Comparison of ENCODE assay signal across 18 cellular contexts in genomic region chr9:121860213-121860612, GRCh38.
DNase-seq lines count a peak whose midpoint lies in the region; ATAC-seq and TF ChIP-seq lines count a peak whose summit lies in the region.
"Had no signal": no experiment of that assay in that cellular context is flagged by ENCODE, and none has a peak within 500 bp of the region (broad histone marks: within the 10 kb centered on the region; RNA-seq: fewer than 3 reads in every experiment).

No MANE protein-coding gene starts in this region.

- no peak for ATAC-seq in right cardiac atrium

- no peaks in the 10 kb centered on the region for H3K9me3 ChIP-seq in right atrium auricular region
- H3K9me3 ChIP-seq in right cardiac atrium (ENCODE audit: control insufficient read depth, low read length): no peaks in the 10 kb centered on the region
- no peaks in the 10 kb centered on the region for H3K9me3 ChIP-seq in vagina
- H3K9me3 ChIP-seq: SJCRH30 had no signal

- H3K9me3 Mint-ChIP-seq in chondrocyte (ENCODE audit: low read depth) (no peaks in the 10 kb centered on the region), osteocyte (ENCODE audit: unreplicated experiment) (no peaks in the 10 kb centered on the region)
- H3K9me3 Mint-ChIP-seq: CD4-positive, CD25-positive, alpha-beta regulatory T cell had no signal

- H3K27ac ChIP-seq in right atrium auricular region (peak overlapping the region in 1 of 2 donors; percentile 4), right cardiac atrium (ENCODE audit: low read length) (no peak overlapping the region), vagina (peak overlapping the region; percentile 53)
- H3K27ac ChIP-seq: SJCRH30 had no signal

- intact Hi-C loops in right cardiac atrium (cut with DNase I) (loop anchor here in 1 of 4 donors (10.0 kb wide), 1 partner anchor 105 kb away; no protein-coding TSS in a partner anchor), vagina (cut with DNase I) (no loop called here)

- no peaks in the 10 kb centered on the region for H3K27me3 ChIP-seq in right atrium auricular region
- no peaks in the 10 kb centered on the region for H3K27me3 ChIP-seq in right cardiac atrium (ENCODE audit: control insufficient read depth, insufficient read depth)
- H3K27me3 ChIP-seq in vagina: no peaks in the 10 kb centered on the region
- H3K27me3 ChIP-seq: SJCRH30 had no signal

- peaks cover 20% of the 10 kb centered on the region for H3K4me1 Mint-ChIP-seq in chondrocyte (ENCODE audit: low read depth)
- peaks cover 30% of the 10 kb centered on the region for H3K4me1 Mint-ChIP-seq in osteocyte (ENCODE audit: unreplicated experiment)
- H3K4me1 Mint-ChIP-seq: CD4-positive, CD25-positive, alpha-beta regulatory T cell had no signal

- DNase-seq in right atrium auricular region (ENCODE audit: low spot score) (peak; percentile 47), right cardiac atrium (no peak), chondrocyte (ENCODE audit: low spot score) (no peak), osteocyte (ENCODE audit: extremely low spot score, unreplicated experiment) (peak; percentile 36), vagina (ENCODE audit: extremely low spot score in 2 of 2) (peak in 1 of 2 donors; percentile 55), NCI-H345 (lab: John Stamatoyannopoulos, UW) (no peak), GM03348 (ENCODE audit: low spot score) (no peak), T1000 (lab: John Stamatoyannopoulos, UW) (no peak)
- DNase-seq: CD4-positive, CD25-positive, alpha-beta regulatory T cell; GOT3; KBM-7; NCI-H1092; NCI-H1436; NCI-H1930; NCI-H446 treated with DMSO at 0.1 percent for 48 hours; NCI-H526 treated with DMSO at 0.1 percent for 48 hours; OCI-M1 had no signal

- peak overlapping the region; percentile 63 for H3K27ac Mint-ChIP-seq in chondrocyte (ENCODE audit: unreplicated experiment)
- H3K27ac Mint-ChIP-seq in osteocyte (ENCODE audit: unreplicated experiment): no peak overlapping the region

- WGBS in right cardiac atrium: 92% methylated on average over 3 of the region's 3 CpGs

- H3K36me3 ChIP-seq in right atrium auricular region (no peaks in the 10 kb centered on the region), vagina (no peaks in the 10 kb centered on the region)
- H3K36me3 ChIP-seq: SJCRH30 had no signal

- H3K4me1 ChIP-seq in right atrium auricular region (peaks cover 0 to 16% of the 10 kb centered on the region in 2 donors), right cardiac atrium (ENCODE audit: control insufficient read depth, insufficient read depth, low read length) (peaks cover 1% of the 10 kb centered on the region), vagina (peaks cover 13% of the 10 kb centered on the region)

- no peak overlapping the region for H3K4me3 Mint-ChIP-seq in chondrocyte (ENCODE audit: unreplicated experiment)
- H3K4me3 Mint-ChIP-seq in osteocyte (ENCODE audit: unreplicated experiment): no peak overlapping the region
- H3K4me3 Mint-ChIP-seq: CD4-positive, CD25-positive, alpha-beta regulatory T cell had no signal

- H3K27me3 Mint-ChIP-seq in chondrocyte (ENCODE audit: low read depth) (no peaks in the 10 kb centered on the region), osteocyte (ENCODE audit: unreplicated experiment) (no peaks in the 10 kb centered on the region)
- H3K27me3 Mint-ChIP-seq: CD4-positive, CD25-positive, alpha-beta regulatory T cell had no signal

- TF ChIP-seq POLR2A in vagina (IDR thresholded peaks at IDR 0.05): no peak

- TF ChIP-seq CTCF in right atrium auricular region (IDR thresholded peaks at IDR 0.05) (no peak), chondrocyte (IDR thresholded peaks at IDR 0.05) (no peak), osteocyte (IDR thresholded peaks at IDR 0.05) (no peak), vagina (IDR thresholded peaks at IDR 0.05) (no peak)

- H3K36me3 Mint-ChIP-seq in chondrocyte (ENCODE audit: low read depth): peaks cover 7% of the 10 kb centered on the region
- H3K36me3 Mint-ChIP-seq in osteocyte (ENCODE audit: unreplicated experiment): no peaks in the 10 kb centered on the region

- H3K4me3 ChIP-seq in right atrium auricular region (no peak overlapping the region), right cardiac atrium (ENCODE audit: low read length) (no peak overlapping the region), vagina (no peak overlapping the region)
- H3K4me3 ChIP-seq: SJCRH30 had no signal

Comparison
In these comparisons a context has a peak if more than half of its experiments do, and no peak if none do; other contexts are left out.
1. DNase-seq: peak in right atrium auricular region (single experiment) and osteocyte (single experiment); none in right cardiac atrium (0 of 3), chondrocyte (single experiment), NCI-H345 (single experiment), GM03348 (single experiment) and T1000 (single experiment).